ENCODE assay signal across 8 cellular contexts in genomic region chr5:80755634-80756033, GRCh38.
DNase-seq lines count a peak whose midpoint lies in the region; ATAC-seq, FAIRE-seq and TF ChIP-seq lines count a peak whose summit lies in the region.

No MANE protein-coding gene starts in this region.

- H2AFZ ChIP-seq in HepG2 (ENCODE audit: low read length): no peak overlapping the region

- H3K4me2 ChIP-seq in HepG2 (ENCODE audit: low read depth, low read length): no peak overlapping the region

- H3K36me3 ChIP-seq in right lobe of liver (peaks cover 0 to 3% (median 0%) of the 10 kb centered on the region in 4 donors), HepG2 (replicated peaks in 1 of 2; ENCODE audit: control insufficient read depth in 1 of 2, insufficient read depth in 2 of 2, low read length in 2 of 2) (peaks cover 0 to 5% of the 10 kb centered on the region in 2 experiments; a peak in 1 of 5 replicates), suprapubic skin (no peaks in the 10 kb centered on the region)

- no peaks in the 10 kb centered on the region for H3K27me3 Mint-ChIP-seq in activated CD8-positive, alpha-beta T cell treated with anti-CD3 and anti-CD28 coated beads, Interleukin-2, amount 10 ng/mL, durations not matched to agents 7 days and 5 days (ENCODE audit: low read depth)
- H3K27me3 Mint-ChIP-seq in stimulated activated naive CD8-positive, alpha-beta T cell treated with anti-CD3 and anti-CD28 coated beads, Interleukin-15, Interleukin-2, amounts not matched to agents 100 ng/mL and 50 ng/mL, for 24 hours: no peaks in the 10 kb centered on the region

- no peak overlapping the region for H3K4me3 ChIP-seq in right lobe of liver
- H3K4me3 ChIP-seq in HepG2 (replicated peaks in 1 of 3; ENCODE audit: insufficient read depth in 1 of 3, low read depth in 2 of 3, low read length in 3 of 3): no peak overlapping the region
- no peak overlapping the region for H3K4me3 ChIP-seq in suprapubic skin

- ATAC-seq in right lobe of liver (peak; percentile 35 to 52 (median 47)), HepG2 (no peak), HG03135 (IDR thresholded peaks at IDR 0.05; ENCODE audit: unreplicated experiment) (peak; percentile 97), left lobe of liver (no peak)
- peak; percentile 94 for ATAC-seq in activated CD8-positive, alpha-beta T cell treated with anti-CD3 and anti-CD28 coated beads, Interleukin-2, amount 10 ng/mL, durations not matched to agents 7 days and 5 days

- peaks cover 63% of the 10 kb centered on the region for H3K36me3 Mint-ChIP-seq in activated CD8-positive, alpha-beta T cell treated with anti-CD3 and anti-CD28 coated beads, Interleukin-2, amount 10 ng/mL, durations not matched to agents 7 days and 5 days (ENCODE audit: low read depth)
- H3K36me3 Mint-ChIP-seq in stimulated activated naive CD8-positive, alpha-beta T cell treated with anti-CD3 and anti-CD28 coated beads, Interleukin-15, Interleukin-2, amounts not matched to agents 100 ng/mL and 50 ng/mL, for 24 hours (ENCODE audit: low read depth): peaks cover 64% of the 10 kb centered on the region

- TF ChIP-seq CTCF in right lobe of liver (IDR thresholded peaks at IDR 0.05): no peak
- TF ChIP-seq CTCF in HepG2 (CRISPR knock-in tag; IDR thresholded peaks at IDR 0.05): no peak
- no peak for TF ChIP-seq CTCF in suprapubic skin (IDR thresholded peaks at IDR 0.05)

- CTCF ChIA-PET in HepG2 (lab: Yijun Ruan, JAX; ENCODE audit: low intra/inter-chr PET ratio, low total read pairs): no interaction called here
- CTCF ChIA-PET in activated CD8-positive, alpha-beta T cell treated with anti-CD3 and anti-CD28 coated beads, Interleukin-2, amount 10 ng/mL, durations not matched to agents 7 days and 5 days (lab: Charles Lee): interaction anchor here (0.7 to 3.5 kb wide), 8 partner anchors 9 to 436 kb away, joined by 3 to 14 read pairs (median 4); partner anchors contain the start of gene MSH3

- H3K9ac ChIP-seq in HepG2 (ENCODE audit: insufficient read depth, low read depth, low read length): no peak overlapping the region

- DNase-seq in right lobe of liver: no peak
- no peak for DNase-seq in HepG2 (ENCODE audit: low spot score)
- DNase-seq in activated CD8-positive, alpha-beta T cell treated with anti-CD3 and anti-CD28 coated beads, Interleukin-2, amount 10 ng/mL, durations not matched to agents 7 days and 5 days: peak; percentile 62
- DNase-seq in midbrain (lab: John Stamatoyannopoulos, UW): no peak
- no peak for DNase-seq in suprapubic skin (ENCODE audit: low spot score in 2 of 2)
- DNase-seq in left lobe of liver (ENCODE audit: low spot score): no peak

- H3K9me3 ChIP-seq in right lobe of liver: no peaks in the 10 kb centered on the region
- H3K9me3 ChIP-seq in HepG2 (ENCODE audit: low read length): no peaks in the 10 kb centered on the region
- H3K9me3 ChIP-seq in suprapubic skin: no peaks in the 10 kb centered on the region

- intact Hi-C loops in right lobe of liver (cut with DNase I) (no loop called here), HepG2 (cut with micrococcal nuclease; ENCODE audit: unreplicated experiment) (no loop called here)

- no peak for TF ChIP-seq EP300 in HepG2 (IDR thresholded peaks at IDR 0.05; ENCODE audit: low read depth in 2 of 2, low read length in 2 of 2)
- no peak for TF ChIP-seq EP300 in HepG2 (CRISPR knock-in tag; IDR thresholded peaks at IDR 0.05; ENCODE audit: borderline replicate concordance)
- TF ChIP-seq EP300 in suprapubic skin (IDR thresholded peaks at IDR 0.05): no peak

- TF ChIP-seq POLR2A in right lobe of liver (IDR thresholded peaks at IDR 0.05): no peak
- no peak for TF ChIP-seq POLR2A in HepG2 (IDR thresholded peaks at IDR 0.05; ENCODE audit: insufficient read depth in 1 of 2, low read depth in 2 of 2, low read length in 2 of 2)
- no peak for TF ChIP-seq POLR2A in suprapubic skin (IDR thresholded peaks at IDR 0.05)

- peaks cover 70% of the 10 kb centered on the region for H3K4me1 Mint-ChIP-seq in activated CD8-positive, alpha-beta T cell treated with anti-CD3 and anti-CD28 coated beads, Interleukin-2, amount 10 ng/mL, durations not matched to agents 7 days and 5 days (ENCODE audit: low read depth)
- H3K4me1 Mint-ChIP-seq in stimulated activated naive CD8-positive, alpha-beta T cell treated with anti-CD3 and anti-CD28 coated beads, Interleukin-15, Interleukin-2, amounts not matched to agents 100 ng/mL and 50 ng/mL, for 24 hours (ENCODE audit: low read depth): peaks cover 83% of the 10 kb centered on the region

- H3K27me3 ChIP-seq in right lobe of liver (no peaks in the 10 kb centered on the region), HepG2 (ENCODE audit: control insufficient read depth in 1 of 2, insufficient read depth in 2 of 2, low read length in 2 of 2) (no peaks in the 10 kb centered on the region), suprapubic skin (no peaks in the 10 kb centered on the region)

- peak overlapping the region; percentile 93 for H3K27ac Mint-ChIP-seq in activated CD8-positive, alpha-beta T cell treated with anti-CD3 and anti-CD28 coated beads, Interleukin-2, amount 10 ng/mL, durations not matched to agents 7 days and 5 days
- H3K27ac Mint-ChIP-seq in stimulated activated naive CD8-positive, alpha-beta T cell treated with anti-CD3 and anti-CD28 coated beads, Interleukin-15, Interleukin-2, amounts not matched to agents 100 ng/mL and 50 ng/mL, for 24 hours: peak overlapping the region; percentile 95

- H3K4me3 Mint-ChIP-seq in activated CD8-positive, alpha-beta T cell treated with anti-CD3 and anti-CD28 coated beads, Interleukin-2, amount 10 ng/mL, durations not matched to agents 7 days and 5 days: peak overlapping the region; percentile 61
- H3K4me3 Mint-ChIP-seq in stimulated activated naive CD8-positive, alpha-beta T cell treated with anti-CD3 and anti-CD28 coated beads, Interleukin-15, Interleukin-2, amounts not matched to agents 100 ng/mL and 50 ng/mL, for 24 hours: peak overlapping the region; percentile 73

- FAIRE-seq in HepG2 (lab: Jason Lieb, UNC): no peak

- POLR2A ChIA-PET in HepG2 (lab: Yijun Ruan, JAX): no interaction called here
- POLR2A ChIA-PET in activated CD8-positive, alpha-beta T cell treated with anti-CD3 and anti-CD28 coated beads, Interleukin-2, amount 10 ng/mL, durations not matched to agents 7 days and 5 days (lab: Charles Lee): interaction anchor here (0.5 to 0.8 kb wide), 3 partner anchors 14 to 37 kb away, joined by 3 read pairs; no protein-coding TSS in a partner anchor

- TF ChIP-seq RAD21 in HepG2 (CRISPR knock-in tag; IDR thresholded peaks at IDR 0.05): no peak

- in situ Hi-C loops in HepG2 (cut with HindIII; ENCODE audit: extremely low pct_ligation_motif_present, low pct_unique_long_range_greater_than_20kb): no loop called here

- no peaks in the 10 kb centered on the region for H3K79me2 ChIP-seq in HepG2 (ENCODE audit: insufficient read depth, low read length)

- peaks cover 17% of the 10 kb centered on the region for H3K9me3 Mint-ChIP-seq in activated CD8-positive, alpha-beta T cell treated with anti-CD3 and anti-CD28 coated beads, Interleukin-2, amount 10 ng/mL, durations not matched to agents 7 days and 5 days (ENCODE audit: insufficient read depth)
- peaks cover 3% of the 10 kb centered on the region for H3K9me3 Mint-ChIP-seq in stimulated activated naive CD8-positive, alpha-beta T cell treated with anti-CD3 and anti-CD28 coated beads, Interleukin-15, Interleukin-2, amounts not matched to agents 100 ng/mL and 50 ng/mL, for 24 hours

- H3K4me1 ChIP-seq in right lobe of liver (no peaks in the 10 kb centered on the region), HepG2 (ENCODE audit: insufficient read depth, low read length) (no peaks in the 10 kb centered on the region), suprapubic skin (no peaks in the 10 kb centered on the region)

- H4K20me1 ChIP-seq in HepG2 (ENCODE audit: insufficient read depth, low read length): no peaks in the 10 kb centered on the region

- WGBS in right lobe of liver (ENCODE audit: insufficient coverage, low coverage, low lambda C conversion rate, missing lambda C conversion rate): 31% methylated on average over 3 of the region's 3 CpGs
- 97% methylated on average over 3 of the region's 3 CpGs for whole genome bisulfite sequencing in HepG2 (ENCODE audit: low lambda C conversion rate)
- WGBS in suprapubic skin: 57% methylated on average over 3 of the region's 3 CpGs

- H3K27ac ChIP-seq in right lobe of liver: no peak overlapping the region
- no peak overlapping the region for H3K27ac ChIP-seq in HepG2 (ENCODE audit: extremely low read length, insufficient read depth, low read length)
- H3K27ac ChIP-seq in suprapubic skin: no peak overlapping the region

- BruUV-seq in HepG2 (replicated peaks; lab: Mats Ljungman, UMichigan): no TSS peak

TF ChIP-seq in HepG2, 621 proteins besides CTCF, POLR2A, EP300 and RAD21 (continues in another document):
- TF ChIP-seq ZNF629 (CRISPR knock-in tag; conservative IDR thresholded peaks at IDR 0.05): no peak
- no peak for TF ChIP-seq SYNCRIP (IDR thresholded peaks at IDR 0.05; ENCODE audit: insufficient read depth, low read depth, low read length)
- TF ChIP-seq ZNF143 (CRISPR knock-in tag; IDR thresholded peaks at IDR 0.05): no peak
- no peak for TF ChIP-seq YY1 (IDR thresholded peaks at IDR 0.05; ENCODE audit: insufficient read depth, insufficient replicate concordance, low read depth, low read length)
- no peak for TF ChIP-seq ZNF589 (CRISPR knock-in tag; conservative IDR thresholded peaks at IDR 0.05)
- no peak for TF ChIP-seq ZNF775 (CRISPR knock-in tag; IDR thresholded peaks at IDR 0.05; ENCODE audit: borderline replicate concordance)
- no peak for TF ChIP-seq ZNF691 (CRISPR knock-in tag; IDR thresholded peaks at IDR 0.05; ENCODE audit: borderline replicate concordance, low read depth)
- TF ChIP-seq PREB (CRISPR knock-in tag; IDR thresholded peaks at IDR 0.05): no peak

Comparison
In these comparisons a context has a peak if more than half of its experiments do, and no peak if none do; other contexts are left out.
1. ATAC-seq: peak in right lobe of liver (4 of 4), HG03135 (single experiment) and activated CD8-positive, alpha-beta T cell treated with anti-CD3 and anti-CD28 coated beads, Interleukin-2, amount 10 ng/mL, durations not matched to agents 7 days and 5 days (single experiment); none in HepG2 (single experiment) and left lobe of liver (single experiment).